21 cellular contexts compared by ENCODE assay signal in the genomic region with DNA sequence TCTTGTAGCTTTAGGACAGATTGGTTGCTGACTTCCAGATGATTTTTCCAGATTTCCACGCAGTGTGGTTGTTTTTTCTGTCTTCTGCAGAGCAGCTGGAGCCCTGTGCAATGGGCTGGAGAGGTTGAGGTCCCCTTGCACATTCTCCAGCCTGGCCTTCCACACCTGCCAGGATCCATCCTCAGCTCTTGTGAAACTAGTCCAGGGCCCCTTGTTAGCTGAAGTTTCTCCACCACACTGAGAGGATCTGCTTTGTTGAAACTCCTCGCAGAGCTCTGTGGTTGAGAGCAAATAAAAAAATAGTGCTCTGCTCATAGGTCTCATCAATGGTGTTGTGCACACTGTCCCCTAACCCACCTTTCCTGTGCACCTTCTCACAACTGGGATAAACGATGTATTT.
DNase-seq lines count a peak whose midpoint lies in the region; ATAC-seq and TF ChIP-seq lines count a peak whose summit lies in the region.
"Had no signal": no experiment of that assay in that cellular context is flagged by ENCODE, and none has a peak within 500 bp of the region (broad histone marks: within the 10 kb centered on the region; RNA-seq: fewer than 3 reads in every experiment).

No MANE protein-coding gene starts in this region.

- H3K27ac ChIP-seq in SJCRH30 (peak overlapping the region; percentile 10; the same call in 1 of the 2 replicates), neural progenitor cell (no peak overlapping the region), aorta (ENCODE audit: low read depth in 1 of 2, low read length in 2 of 2) (no peak overlapping the region)
- H3K27ac ChIP-seq in effector memory CD4-positive, alpha-beta T cell (ENCODE audit: insufficient read depth, low read length, poor library complexity, severe bottlenecking): no peak overlapping the region
- H3K27ac ChIP-seq: BLaER1, C4-2B, GM23248 had no signal

- H3K4me3 Mint-ChIP-seq in neural progenitor cell: no peak overlapping the region
- H3K4me3 Mint-ChIP-seq: B cell; CD4-positive, CD25-positive, alpha-beta regulatory T cell; CD8-positive, alpha-beta T cell; HFFc6 had no signal

- H3K36me3 Mint-ChIP-seq in neural progenitor cell: peaks cover 2% of the 10 kb centered on the region
- H3K36me3 Mint-ChIP-seq: CD4-positive, CD25-positive, alpha-beta regulatory T cell; CD8-positive, alpha-beta T cell had no signal

- H3K4me1 ChIP-seq in SJCRH30: peaks cover 18% of the 10 kb centered on the region
- no peaks in the 10 kb centered on the region for H3K4me1 ChIP-seq in neural progenitor cell
- peaks cover under 1 to 3% of the 10 kb centered on the region in 2 donors for H3K4me1 ChIP-seq in aorta (ENCODE audit: control insufficient read depth in 1 of 2, insufficient read depth in 2 of 2, low read length in 2 of 2)
- no peaks in the 10 kb centered on the region for H3K4me1 ChIP-seq in effector memory CD4-positive, alpha-beta T cell (ENCODE audit: control insufficient read depth, insufficient read depth, low read length, poor library complexity, severe bottlenecking)
- H3K4me1 ChIP-seq: BLaER1, Caco-2, HAP-1 had no signal

- H3K9ac ChIP-seq in neural progenitor cell: no peak overlapping the region
- H3K9ac ChIP-seq: BLaER1, GM23248 had no signal

- ATAC-seq in aorta (ENCODE audit: low FRiP score): peak; percentile 11
- ATAC-seq: CD8-positive, alpha-beta T cell; GM12878 had no signal

- H3K9me3 ChIP-seq in SJCRH30 (replicated peaks): no peaks in the 10 kb centered on the region
- no peaks in the 10 kb centered on the region for H3K9me3 ChIP-seq in neural progenitor cell (ENCODE audit: low read depth)
- H3K9me3 ChIP-seq in aorta (ENCODE audit: control insufficient read depth, low read length): no peaks in the 10 kb centered on the region
- no peaks in the 10 kb centered on the region for H3K9me3 ChIP-seq in effector memory CD4-positive, alpha-beta T cell (ENCODE audit: control insufficient read depth, low read length)
- H3K9me3 ChIP-seq: BLaER1, Caco-2, HAP-1 had no signal

- no peaks in the 10 kb centered on the region for H3K27me3 ChIP-seq in SJCRH30
- H3K27me3 ChIP-seq in neural progenitor cell: no peaks in the 10 kb centered on the region
- H3K27me3 ChIP-seq in aorta (ENCODE audit: control insufficient read depth in 1 of 2, insufficient read depth in 2 of 2, low read length in 1 of 2): no peaks in the 10 kb centered on the region
- H3K27me3 ChIP-seq in effector memory CD4-positive, alpha-beta T cell (replicated peaks; ENCODE audit: control insufficient read depth, insufficient read depth, low read length, poor library complexity, severe bottlenecking): no peaks in the 10 kb centered on the region
- H3K27me3 ChIP-seq: BLaER1 had no signal

- H3K4me2 ChIP-seq in neural progenitor cell: no peak overlapping the region
- H3K4me2 ChIP-seq: BLaER1 had no signal

- peaks cover 2% of the 10 kb centered on the region for H3K27me3 Mint-ChIP-seq in neural progenitor cell (ENCODE audit: insufficient read depth, low read depth)
- H3K27me3 Mint-ChIP-seq: B cell; CD4-positive, CD25-positive, alpha-beta regulatory T cell had no signal

- DNase-seq in LHCN-M2 (ENCODE audit: low read depth): peak; percentile 26
- DNase-seq in SJCRH30: peak; percentile 64 to 77
- no peak for DNase-seq in neural progenitor cell (ENCODE audit: low spot score)
- no peak for DNase-seq in aorta
- no peak for DNase-seq in AG20443 (ENCODE audit: low spot score)
- no peak for DNase-seq in effector memory CD4-positive, alpha-beta T cell
- DNase-seq in NCI-H1048 (lab: John Stamatoyannopoulos, UW): no peak
- no peak for DNase-seq in EL
- DNase-seq: Caco-2; CD4-positive, CD25-positive, alpha-beta regulatory T cell; CD8-positive, alpha-beta T cell; DMS153; DND-41; GDM1; GM23248; HFFc6 had no signal

- no peaks in the 10 kb centered on the region for H4K20me1 ChIP-seq in neural progenitor cell (ENCODE audit: low read depth)
- H4K20me1 ChIP-seq: BLaER1 had no signal

- H2AFZ ChIP-seq in neural progenitor cell (replicated peaks): peak overlapping the region; percentile 23
- H2AFZ ChIP-seq: GM23248 had no signal

- no peaks in the 10 kb centered on the region for H3K36me3 ChIP-seq in SJCRH30
- H3K36me3 ChIP-seq in neural progenitor cell: no peaks in the 10 kb centered on the region
- H3K36me3 ChIP-seq in aorta (ENCODE audit: control insufficient read depth in 1 of 2, insufficient read depth in 2 of 2, low read length in 1 of 2): no peaks in the 10 kb centered on the region
- no peaks in the 10 kb centered on the region for H3K36me3 ChIP-seq in effector memory CD4-positive, alpha-beta T cell (ENCODE audit: control insufficient read depth, insufficient read depth, low read length)
- H3K36me3 ChIP-seq: BLaER1, HAP-1 had no signal

- no peak overlapping the region for H3K27ac Mint-ChIP-seq in neural progenitor cell
- H3K27ac Mint-ChIP-seq: B cell; CD4-positive, CD25-positive, alpha-beta regulatory T cell; CD8-positive, alpha-beta T cell; HFFc6 had no signal

- WGBS in aorta, 2 donors: 74 to 76% methylated on average over 3 of the region's 3 CpGs

- H3K79me2 ChIP-seq in neural progenitor cell (ENCODE audit: low read depth): no peaks in the 10 kb centered on the region

- peak overlapping the region; percentile 13; the same call in 1 of the 2 replicates for H3K4me3 ChIP-seq in SJCRH30
- no peak overlapping the region for H3K4me3 ChIP-seq in neural progenitor cell
- H3K4me3 ChIP-seq in aorta (ENCODE audit: low read length in 2 of 2): no peak overlapping the region
- H3K4me3 ChIP-seq in effector memory CD4-positive, alpha-beta T cell (ENCODE audit: insufficient read depth, low read depth, low read length, poor library complexity, severe bottlenecking): no peak overlapping the region
- H3K4me3 ChIP-seq: BLaER1, GM12878, GM23248, HAP-1 had no signal

- peaks cover 2% of the 10 kb centered on the region for H3K9me3 Mint-ChIP-seq in neural progenitor cell
- H3K9me3 Mint-ChIP-seq: CD8-positive, alpha-beta T cell had no signal

- H3K4me1 Mint-ChIP-seq in neural progenitor cell: peaks cover 8% of the 10 kb centered on the region
- H3K4me1 Mint-ChIP-seq: B cell had no signal

- intact Hi-C loops in aorta (cut with DNase I): no loop called here

- TF ChIP-seq CTCF in neural progenitor cell (IDR thresholded peaks at IDR 0.05): no peak

- H3F3A ChIP-seq in neural progenitor cell (ENCODE audit: low read depth): no peaks in the 10 kb centered on the region

Comparison
In these comparisons a context has a peak if more than half of its experiments do, and no peak if none do; other contexts are left out.
1. DNase-seq: peak in LHCN-M2 (single experiment) and SJCRH30 (2 of 2); none in neural progenitor cell (single experiment), aorta (0 of 2), AG20443 (single experiment), effector memory CD4-positive, alpha-beta T cell (0 of 3), NCI-H1048 (single experiment) and EL (single experiment).